In the genomic region with DNA sequence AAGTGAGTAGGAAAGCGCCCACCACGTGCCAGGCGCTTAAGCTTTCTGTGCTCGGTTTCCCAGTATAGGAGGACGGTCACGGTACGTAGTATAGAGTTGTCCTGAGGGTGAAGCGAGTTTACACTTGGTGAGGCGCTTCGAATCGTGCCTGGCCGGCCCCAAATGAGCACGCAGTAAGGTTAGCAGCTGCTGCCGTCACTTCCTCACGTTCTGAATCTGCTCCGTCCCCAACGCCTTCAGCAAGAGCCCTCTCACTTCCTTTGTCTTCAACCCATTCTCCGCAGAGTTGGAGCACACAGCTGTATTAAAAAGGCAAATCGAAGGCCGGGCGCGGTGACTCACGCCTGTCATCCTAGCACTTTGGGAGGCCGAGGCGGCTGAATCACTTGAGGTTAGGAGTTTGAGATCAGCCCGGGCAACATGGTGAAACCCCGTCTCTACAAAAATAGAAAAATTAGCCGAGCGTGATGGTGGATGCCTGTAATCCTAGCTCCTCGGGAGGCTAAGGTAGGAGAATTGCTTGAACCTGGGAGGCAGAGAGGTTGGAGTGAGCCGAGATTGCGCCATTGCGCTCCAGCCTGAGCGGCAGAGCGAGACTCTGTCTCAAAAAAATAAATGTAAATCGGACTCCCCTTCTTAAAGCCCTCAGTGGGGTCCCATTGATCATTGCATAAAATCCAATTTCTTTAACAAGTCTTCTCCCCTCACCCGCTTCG, we compare ENCODE assay signal across 8 cellular contexts. TPM values are rescaled to one million over a fixed set of nuclear protein-coding genes. Genes with fewer than 3 reads are reported as not detected.
DNase-seq lines count a peak whose midpoint lies in the region; ATAC-seq and TF ChIP-seq lines count a peak whose summit lies in the region.

No MANE protein-coding gene starts in this region.

- no peak for TF ChIP-seq CTCF in activated B cell treated with CpG ODN at 0.5 μM for 24 hours (IDR thresholded peaks at IDR 0.05)

- H3K36me3 Mint-ChIP-seq in activated B cell treated with CpG ODN at 0.5 μM for 24 hours (ENCODE audit: low read depth) = peaks cover 38% of the 10 kb centered on the region

- H3K4me3 Mint-ChIP-seq in activated B cell treated with CpG ODN at 0.5 μM for 24 hours = peak overlapping the region; percentile 99

- DNase-seq in NCI-H2081 treated with DMSO at 0.1 percent for 48 hours (lab: John Stamatoyannopoulos, UW) (peak; percentile 32), activated B cell treated with CpG ODN at 0.5 μM for 24 hours (peak; percentile 60), caudate nucleus (lab: John Stamatoyannopoulos, UW) (peak in 43 of 61 donors; percentile 5 to 74 (median 45)), left colon (peak; percentile 66 to 67), NCI-H2196 (lab: John Stamatoyannopoulos, UW; ENCODE audit: unreplicated experiment) (no peak)
- peak; percentile 84 for DNase-seq in stimulated activated CD4-positive, alpha-beta T cell treated with anti-CD3 and anti-CD28 coated beads, Interleukin-2, amount 100 ng/mL, for 4 hours (ENCODE audit: low read depth)

- H3K27ac Mint-ChIP-seq in activated B cell treated with CpG ODN at 0.5 μM for 24 hours = peak overlapping the region; percentile 97

- CTCF ChIA-PET in activated B cell treated with CpG ODN at 0.5 μM for 24 hours (lab: Charles Lee) = interaction anchor here (8.2 kb wide), 1 partner anchor 16 kb away, joined by 48 read pairs; no protein-coding TSS in a partner anchor

- intact Hi-C loops in activated B cell treated with CpG ODN at 0.5 μM for 24 hours (cut with micrococcal nuclease) = loop anchor here (1.0 to 10.0 kb wide), 5 partner anchors 17 to 1949 kb away; a partner anchor contains a TSS
- intact Hi-C loops in left colon (cut with DNase I, micrococcal nuclease) = no loop called here

- peaks cover 47% of the 10 kb centered on the region for H3K4me1 Mint-ChIP-seq in activated B cell treated with CpG ODN at 0.5 μM for 24 hours

- POLR2A ChIA-PET in activated B cell treated with CpG ODN at 0.5 μM for 24 hours (lab: Charles Lee) = interaction anchor here (0.7 to 3.3 kb wide), 13 partner anchors 9 to 1964 kb away, joined by 3 to 26 read pairs (median 4); a partner anchor contains a TSS

- ATAC-seq in GM18498 (IDR thresholded peaks at IDR 0.05; ENCODE audit: unreplicated experiment) (peak; percentile 37), HG02798 (IDR thresholded peaks at IDR 0.05; ENCODE audit: poor library complexity, unreplicated experiment) (peak; percentile 32), activated B cell treated with CpG ODN at 0.5 μM for 24 hours (ENCODE audit: low read depth) (peak; percentile 57), left colon (peak; percentile 36)

- H3K27me3 Mint-ChIP-seq in activated B cell treated with CpG ODN at 0.5 μM for 24 hours = no peaks in the 10 kb centered on the region

- H3K27ac ChIP-seq in caudate nucleus (ENCODE audit: low read depth, low read length) = peak overlapping the region; percentile 0

- H3K9me3 Mint-ChIP-seq in activated B cell treated with CpG ODN at 0.5 μM for 24 hours = no peaks in the 10 kb centered on the region

RNA-seq across cellular contexts. Expression of a gene that starts 0.7 kb away (rescaled TPM):
- 51.3 and 54.7 TPM in 2 replicates for total RNA-seq in activated B cell treated with CpG ODN at 0.5 μM for 24 hours
- 10 to 100 TPM; 12.6 to 13.2 TPM for total RNA-seq in left colon

RNA-seq across cellular contexts. Expression of a gene that starts 1.9 kb away (rescaled TPM):
- total RNA-seq in activated B cell treated with CpG ODN at 0.5 μM for 24 hours = 7.5 and 10.0 TPM in 2 replicates
- 1 to 10 TPM; 5.8 to 7.7 TPM for total RNA-seq in left colon
